Comparison of ENCODE assay signal across 8 cellular contexts in genomic region chr11:18721576-18722292, GRCh38. TPM values are rescaled to one million over a fixed set of nuclear protein-coding genes. Genes with fewer than 3 reads are reported as not detected.
A peak's percentile ranks its signal among the peaks of the same experiment; 100 is the strongest.
DNase-seq lines count a peak whose midpoint lies in the region; ATAC-seq, FAIRE-seq and TF ChIP-seq lines count a peak whose summit lies in the region.

No MANE protein-coding gene starts in this region.

- CTCF ChIA-PET in Panc1 (lab: Charles Lee): interaction anchor here (0.5 to 1.7 kb wide), 11 partner anchors 9 to 880 kb away, joined by 3 to 9 read pairs (median 3); no protein-coding TSS in a partner anchor

- in situ Hi-C loops in Panc1 (cut with HindIII; ENCODE audit: low pct_unique_long_range_greater_than_20kb, low sequenced_read_pairs): no loop called here

- H3K9me3 ChIP-seq in Panc1 (ENCODE audit: control insufficient read depth, insufficient read depth, low read depth, low read length) (no peaks in the 10 kb centered on the region), psoas muscle (no peaks in the 10 kb centered on the region)

- no TSS peak for BruUV-seq in Panc1 (replicated peaks; lab: Mats Ljungman, UMichigan)

- FAIRE-seq in GM19239 (lab: Jason Lieb, UNC): peak; percentile 87

- TF ChIP-seq CTCF in Panc1 (IDR thresholded peaks at IDR 0.05): peak; percentile 89
- TF ChIP-seq CTCF in psoas muscle (IDR thresholded peaks at IDR 0.05): peak; percentile 76

- H3K9me3 Mint-ChIP-seq in activated naive CD4-positive, alpha-beta T cell treated with anti-CD3 and anti-CD28 coated beads, Interleukin-2, amount 50 U/mL, for 72 hours: no peaks in the 10 kb centered on the region

- no peak overlapping the region for H3K27ac ChIP-seq in Panc1 (ENCODE audit: low read length)
- H3K27ac ChIP-seq in psoas muscle: no peak overlapping the region

- H3K4me3 ChIP-seq in Panc1 (ENCODE audit: low read depth in 2 of 2, low read length in 2 of 2) (peak overlapping the region; percentile 49 to 56), psoas muscle (peak overlapping the region; percentile 69)

- ATAC-seq in HG03432 (IDR thresholded peaks at IDR 0.05; ENCODE audit: unreplicated experiment) (peak; percentile 71), Panc1 (peak; percentile 81), left cardiac atrium (peak; percentile 78 to 80), psoas muscle (peak; percentile 48 to 86 (median 70))
- peak; percentile 66 to 79 for ATAC-seq in activated naive CD4-positive, alpha-beta T cell treated with anti-CD3 and anti-CD28 coated beads, Interleukin-2, amount 50 U/mL, for 72 hours

- POLR2A ChIA-PET in Panc1 (lab: Charles Lee): interaction anchor here (0.6 to 0.7 kb wide), 2 partner anchors 37 to 89 kb away, joined by 3 read pairs; no protein-coding TSS in a partner anchor

- H3K27me3 ChIP-seq in Panc1 (ENCODE audit: control insufficient read depth, insufficient read depth, low read length) (peaks cover 2% of the 10 kb centered on the region), psoas muscle (ENCODE audit: insufficient read depth in 3 of 3, low read length in 2 of 3) (no peaks in the 10 kb centered on the region)

- H3K36me3 ChIP-seq in Panc1 (ENCODE audit: control insufficient read depth, insufficient read depth, low read length): no peaks in the 10 kb centered on the region
- no peaks in the 10 kb centered on the region for H3K36me3 ChIP-seq in psoas muscle (ENCODE audit: insufficient read depth in 1 of 2, low read depth in 1 of 2)

- DNase-seq in COLO829 (ENCODE audit: low spot score) (peak; percentile 45), GM19239 (ENCODE audit: insufficient read length, low spot score) (peak; percentile 59), Panc1 (ENCODE audit: low read depth, low spot score) (peak; percentile 58), left cardiac atrium (no peak), psoas muscle (peak in 1 of 2 donors; percentile 57), NCI-H1436 (lab: John Stamatoyannopoulos, UW) (no peak)
- peak; percentile 63 to 66 for DNase-seq in activated naive CD4-positive, alpha-beta T cell treated with anti-CD3 and anti-CD28 coated beads, Interleukin-2, amount 50 U/mL, for 72 hours (ENCODE audit: low spot score in 2 of 2)

- WGBS in psoas muscle, 3 donors: 4 to 7% (median 6%) methylated on average over 35 of the region's 35 CpGs

- H3K27ac Mint-ChIP-seq in activated naive CD4-positive, alpha-beta T cell treated with anti-CD3 and anti-CD28 coated beads, Interleukin-2, amount 50 U/mL, for 72 hours: peak overlapping the region; percentile 46 to 85

- no peaks in the 10 kb centered on the region for H3K36me3 Mint-ChIP-seq in activated naive CD4-positive, alpha-beta T cell treated with anti-CD3 and anti-CD28 coated beads, Interleukin-2, amount 50 U/mL, for 72 hours

- intact Hi-C loops in Panc1 (cut with micrococcal nuclease; ENCODE audit: unreplicated experiment) (no loop called here), left cardiac atrium (cut with DNase I) (loop anchor here (5.0 to 10.0 kb wide), 2 partner anchors 134 to 177 kb away; partner anchors contain the start of gene UEVLD (in 1 of the 2)), psoas muscle (cut with DNase I) (no loop called here)

- H3K4me1 ChIP-seq in Panc1 (ENCODE audit: control insufficient read depth, insufficient read depth, low read length) (0 out of 2 replicates have a peak, but pooled peaks cover 3% of the 10 kb centered on the region), psoas muscle (no peaks in the 10 kb centered on the region)

RNA-seq across cellular contexts. Expression of gene IGSF22, which starts 4.3 kb away (rescaled TPM):
- total RNA-seq in Panc1 (2021; ENCODE audit: unreplicated experiment) (not detected), left cardiac atrium (1 to 10 TPM; 1.7 to 2.4 TPM), psoas muscle (under 1 TPM; 0.08 to 0.54 (median 0.46) TPM)
- not detected for polyA plus RNA-seq in Panc1 (2012; ENCODE audit: insufficient read length)
- under 1 TPM; 0.19 to 0.36 TPM for total RNA-seq in activated naive CD4-positive, alpha-beta T cell treated with anti-CD3 and anti-CD28 coated beads, Interleukin-2, amount 50 U/mL, for 72 hours
- polyA plus RNA-seq in psoas muscle: under 1 TPM; 0.03 to 0.87 (median 0.53) TPM

RNA-seq across cellular contexts. Expression of gene TMEM86A, which starts 23.2 kb away (rescaled TPM):
- total RNA-seq in Panc1 (2021; ENCODE audit: unreplicated experiment): 0.31 TPM
- 0.13 TPM for polyA plus RNA-seq in Panc1 (2012; ENCODE audit: insufficient read length)
- total RNA-seq in activated naive CD4-positive, alpha-beta T cell treated with anti-CD3 and anti-CD28 coated beads, Interleukin-2, amount 50 U/mL, for 72 hours: 1 to 10 TPM in 1 of 2 donors, under 1 TPM in 1; 0.16 to 1.5 TPM
- total RNA-seq in left cardiac atrium: 1 to 10 TPM; 3.9 to 4.8 TPM
- total RNA-seq in psoas muscle: 1 to 10 TPM; 1.5 to 3.9 (median 2.8) TPM
- polyA plus RNA-seq in psoas muscle: 1 to 10 TPM in 2 of 3 donors, under 1 TPM in 1; 0.76 to 2.6 (median 2.1) TPM

Comparison
In these comparisons a context has a peak if more than half of its experiments do, and no peak if none do; other contexts are left out.
1. DNase-seq: peak in COLO829 (single experiment), GM19239 (single experiment), Panc1 (single experiment) and activated naive CD4-positive, alpha-beta T cell treated with anti-CD3 and anti-CD28 coated beads, Interleukin-2, amount 50 U/mL, for 72 hours (2 of 2); none in left cardiac atrium (single experiment) and NCI-H1436 (single experiment).
2. intact Hi-C loops: an anchor here in left cardiac atrium (5.0 to 10.0 kb wide); none called in Panc1 and psoas muscle.
3. Peak in every context shown above with its lines, with median percentiles within 50 percentile points of each other: ATAC-seq.